16 cellular contexts compared by ENCODE assay signal in the genomic region with DNA sequence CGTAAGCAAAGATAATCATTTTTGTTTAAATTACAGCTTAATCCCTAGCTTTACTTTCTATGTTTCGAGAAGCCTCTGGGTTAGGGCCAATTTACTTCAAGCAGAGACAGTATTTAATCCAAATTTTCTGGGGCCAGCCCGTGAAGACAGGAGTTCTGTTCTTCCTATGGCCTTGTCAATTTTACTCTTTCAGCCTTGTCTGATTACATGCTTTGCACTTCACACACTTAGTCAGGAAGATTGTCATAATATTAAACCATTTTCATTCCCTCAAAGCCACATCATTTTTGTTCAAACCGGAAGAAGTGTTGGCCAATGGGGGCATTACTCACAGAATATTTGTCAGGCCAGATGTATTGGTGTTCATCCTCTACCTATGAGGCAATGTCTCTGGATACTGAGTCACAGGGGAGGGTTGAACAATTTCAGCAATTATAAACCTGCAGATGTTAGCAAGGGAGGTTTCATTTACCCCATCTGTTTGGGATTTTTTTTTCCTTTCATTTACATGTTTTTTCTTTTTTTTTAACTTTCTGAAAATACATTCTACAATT.
DNase-seq lines count a peak whose midpoint lies in the region; ATAC-seq, FAIRE-seq and TF ChIP-seq lines count a peak whose summit lies in the region.
"Had no signal": no experiment of that assay in that cellular context is flagged by ENCODE, and none has a peak within 500 bp of the region (broad histone marks: within the 10 kb centered on the region; RNA-seq: fewer than 3 reads in every experiment).

No MANE protein-coding gene starts in this region.

- no peaks in the 10 kb centered on the region for H4K20me1 ChIP-seq in SK-N-SH (ENCODE audit: insufficient read depth)

- peak; percentile 62 for FAIRE-seq in RCC 7860 (lab: Jason Lieb, UNC)
- FAIRE-seq: endothelial cell of umbilical vein, G401.6 had no signal

- TF ChIP-seq RAD21 in SK-N-SH (IDR thresholded peaks at IDR 0.05; ENCODE audit: low read length) = no peak

- POLR2A ChIA-PET in SK-N-SH (lab: Yijun Ruan, JAX) = no interaction called here

- WGBS in SK-N-SH (ENCODE audit: low lambda C conversion rate) = 84% methylated on average over 4 of the region's 4 CpGs

- peaks cover 0 to 24% of the 10 kb centered on the region in 2 experiments; a peak in 1 of 4 replicates for H3K4me1 ChIP-seq in SK-N-SH (ENCODE audit: control insufficient read depth in 1 of 2, insufficient read depth in 2 of 2, low read depth in 1 of 2, low read length in 1 of 2)
- H3K4me1 ChIP-seq in BE2C = no peaks in the 10 kb centered on the region
- H3K4me1 ChIP-seq: prostate gland had no signal

- TF ChIP-seq CTCF in SK-N-SH (IDR thresholded peaks at IDR 0.05) (no peak), BE2C (IDR thresholded peaks at IDR 0.05; ENCODE audit: low read depth, low read length) (no peak)

- no peaks in the 10 kb centered on the region for H3K9me2 ChIP-seq in SK-N-SH

- no peaks in the 10 kb centered on the region for H3K27me3 ChIP-seq in SK-N-SH (ENCODE audit: insufficient read depth)
- no peaks in the 10 kb centered on the region for H3K27me3 ChIP-seq in BE2C
- H3K27me3 ChIP-seq: transverse colon had no signal

- H3K4me2 ChIP-seq in SK-N-SH = no peak overlapping the region
- H3K4me2 ChIP-seq: GM23338 had no signal

- CTCF ChIA-PET in SK-N-SH (lab: Yijun Ruan, JAX) = interaction anchor here (1.5 kb wide), 1 partner anchor 10 kb away, joined by 3 read pairs; no protein-coding TSS in a partner anchor

- H3K27ac ChIP-seq in SK-N-SH (ENCODE audit: low read depth in 2 of 2, low read length in 1 of 2) = no peak overlapping the region
- H3K27ac ChIP-seq: prostate gland had no signal

- no peaks in the 10 kb centered on the region for H3K36me3 ChIP-seq in SK-N-SH (replicated peaks in 1 of 2; ENCODE audit: control insufficient read depth in 1 of 2, insufficient read depth in 2 of 2, low read length in 1 of 2)
- no peaks in the 10 kb centered on the region for H3K36me3 ChIP-seq in BE2C
- H3K36me3 ChIP-seq: prostate gland, transverse colon had no signal

- H2AFZ ChIP-seq in SK-N-SH (ENCODE audit: low read depth) = peak overlapping the region; percentile 58; the same call in 1 of the 2 replicates
- H2AFZ ChIP-seq: GM23338 had no signal

- H3K4me3 ChIP-seq in SK-N-SH (ENCODE audit: low read depth in 2 of 2, low read length in 1 of 2) = no peak overlapping the region
- no peak overlapping the region for H3K4me3 ChIP-seq in BE2C (ENCODE audit: low read depth, low read length)
- H3K4me3 ChIP-seq: GM23338, prostate gland, transverse colon had no signal

- H3K79me2 ChIP-seq in SK-N-SH (ENCODE audit: insufficient read depth) = no peaks in the 10 kb centered on the region

- no peaks in the 10 kb centered on the region for H3F3A ChIP-seq in SK-N-SH (replicated peaks; ENCODE audit: insufficient read depth)

- ATAC-seq in SK-N-SH treated with all-trans-retinoic acid at 6 μM for 48 hours (no peak), HG03432 (IDR thresholded peaks at IDR 0.05; ENCODE audit: unreplicated experiment) (no peak)
- ATAC-seq: GM23338 had no signal

- H3K9me3 ChIP-seq in SK-N-SH (no peaks in the 10 kb centered on the region), BE2C (no peaks in the 10 kb centered on the region)
- H3K9me3 ChIP-seq: prostate gland, transverse colon had no signal

- TF ChIP-seq EP300 in SK-N-SH (IDR thresholded peaks at IDR 0.05; ENCODE audit: borderline replicate concordance in 1 of 2, low read depth in 1 of 2, low read length in 1 of 2) = no peak

- H3K9ac ChIP-seq in SK-N-SH = no peak overlapping the region

- no peak for DNase-seq in SK-N-SH
- DNase-seq in RCC 7860 (ENCODE audit: low spot score) = peak; percentile 61
- DNase-seq in fibroblast of peridontal ligament (ENCODE audit: extremely low read depth) = peak; percentile 82
- DNase-seq in stromal cell of bone marrow (ENCODE audit: low read depth) = peak; percentile 78
- DNase-seq in HT-29 (ENCODE audit: low spot score) = no peak
- DNase-seq in BE2C = no peak
- DNase-seq: 8988T, NCI-H524 treated with DMSO at 0.1 percent for 48 hours, T-helper 2 cell, transverse colon had no signal

TF ChIP-seq in SK-N-SH, 30 proteins besides CTCF, POLR2A, EP300 and RAD21:
- TF ChIP-seq, protein P1, sequence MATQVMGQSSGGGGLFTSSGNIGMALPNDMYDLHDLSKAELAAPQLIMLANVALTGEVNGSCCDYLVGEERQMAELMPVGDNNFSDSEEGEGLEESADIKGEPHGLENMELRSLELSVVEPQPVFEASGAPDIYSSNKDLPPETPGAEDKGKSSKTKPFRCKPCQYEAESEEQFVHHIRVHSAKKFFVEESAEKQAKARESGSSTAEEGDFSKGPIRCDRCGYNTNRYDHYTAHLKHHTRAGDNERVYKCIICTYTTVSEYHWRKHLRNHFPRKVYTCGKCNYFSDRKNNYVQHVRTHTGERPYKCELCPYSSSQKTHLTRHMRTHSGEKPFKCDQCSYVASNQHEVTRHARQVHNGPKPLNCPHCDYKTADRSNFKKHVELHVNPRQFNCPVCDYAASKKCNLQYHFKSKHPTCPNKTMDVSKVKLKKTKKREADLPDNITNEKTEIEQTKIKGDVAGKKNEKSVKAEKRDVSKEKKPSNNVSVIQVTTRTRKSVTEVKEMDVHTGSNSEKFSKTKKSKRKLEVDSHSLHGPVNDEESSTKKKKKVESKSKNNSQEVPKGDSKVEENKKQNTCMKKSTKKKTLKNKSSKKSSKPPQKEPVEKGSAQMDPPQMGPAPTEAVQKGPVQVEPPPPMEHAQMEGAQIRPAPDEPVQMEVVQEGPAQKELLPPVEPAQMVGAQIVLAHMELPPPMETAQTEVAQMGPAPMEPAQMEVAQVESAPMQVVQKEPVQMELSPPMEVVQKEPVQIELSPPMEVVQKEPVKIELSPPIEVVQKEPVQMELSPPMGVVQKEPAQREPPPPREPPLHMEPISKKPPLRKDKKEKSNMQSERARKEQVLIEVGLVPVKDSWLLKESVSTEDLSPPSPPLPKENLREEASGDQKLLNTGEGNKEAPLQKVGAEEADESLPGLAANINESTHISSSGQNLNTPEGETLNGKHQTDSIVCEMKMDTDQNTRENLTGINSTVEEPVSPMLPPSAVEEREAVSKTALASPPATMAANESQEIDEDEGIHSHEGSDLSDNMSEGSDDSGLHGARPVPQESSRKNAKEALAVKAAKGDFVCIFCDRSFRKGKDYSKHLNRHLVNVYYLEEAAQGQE (IDR thresholded peaks at IDR 0.05; ENCODE audit: low read depth, low read length) = no peak

TF ChIP-seq in SK-N-SH treated with all-trans-retinoic acid at 6 μM for 48 hours, 23 proteins besides CTCF, POLR2A, EP300 and RAD21:
- TF ChIP-seq RARB (CRISPR knock-in tag; IDR thresholded peaks at IDR 0.05) (no peak), OSR1 (CRISPR knock-in tag; IDR thresholded peaks at IDR 0.05) (no peak)
- TF ChIP-seq, protein P2, sequence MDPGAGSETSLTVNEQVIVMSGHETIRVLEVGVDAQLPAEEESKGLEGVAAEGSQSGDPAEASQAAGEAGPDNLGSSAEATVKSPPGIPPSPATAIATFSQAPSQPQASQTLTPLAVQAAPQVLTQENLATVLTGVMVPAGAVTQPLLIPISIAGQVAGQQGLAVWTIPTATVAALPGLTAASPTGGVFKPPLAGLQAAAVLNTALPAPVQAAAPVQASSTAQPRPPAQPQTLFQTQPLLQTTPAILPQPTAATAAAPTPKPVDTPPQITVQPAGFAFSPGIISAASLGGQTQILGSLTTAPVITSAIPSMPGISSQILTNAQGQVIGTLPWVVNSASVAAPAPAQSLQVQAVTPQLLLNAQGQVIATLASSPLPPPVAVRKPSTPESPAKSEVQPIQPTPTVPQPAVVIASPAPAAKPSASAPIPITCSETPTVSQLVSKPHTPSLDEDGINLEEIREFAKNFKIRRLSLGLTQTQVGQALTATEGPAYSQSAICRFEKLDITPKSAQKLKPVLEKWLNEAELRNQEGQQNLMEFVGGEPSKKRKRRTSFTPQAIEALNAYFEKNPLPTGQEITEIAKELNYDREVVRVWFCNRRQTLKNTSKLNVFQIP (CRISPR knock-in tag; IDR thresholded peaks at IDR 0.05; ENCODE audit: borderline replicate concordance, low read depth) = no peak
TF ChIP-seq in SK-N-SH treated with all-trans-retinoic acid at 6 μM for 48 hours: peak in this region for 0.

Comparison
In these comparisons a context has a peak if more than half of its experiments do, and no peak if none do; other contexts are left out.
1. DNase-seq: peak in RCC 7860 (single experiment), fibroblast of peridontal ligament (single experiment) and stromal cell of bone marrow (single experiment); none in SK-N-SH (single experiment), HT-29 (single experiment) and BE2C (single experiment).